In genomic region chr17:20008242-20009051, GRCh38 we compare ENCODE assay signal across 2 cellular contexts.
A peak's percentile ranks its signal among the peaks of the same experiment; 100 is the strongest.
TF ChIP-seq lines count a peak whose summit lies in the region.

No MANE protein-coding gene starts in this region.

TF ChIP-seq in SK-N-SH, 30 proteins besides CTCF, POLR2A, EP300 and RAD21:
- no peak for TF ChIP-seq REST (IDR thresholded peaks at IDR 0.05; ENCODE audit: low read depth, low read length)
- TF ChIP-seq FOXM1 (IDR thresholded peaks at IDR 0.05; ENCODE audit: low read depth), result no peak
- no peak for TF ChIP-seq ZBTB33 (IDR thresholded peaks at IDR 0.05; ENCODE audit: borderline replicate concordance, low read depth)
- no peak for TF ChIP-seq ELF1 (IDR thresholded peaks at IDR 0.05)
- no peak for TF ChIP-seq MXI1 (IDR thresholded peaks at IDR 0.05; ENCODE audit: low read depth, low read length)

TF ChIP-seq in H1, 55 proteins besides CTCF, POLR2A, EP300 and RAD21:
- 0 out of 2 replicates have a peak, but pooled peaks have one; percentile 17 for TF ChIP-seq GABPA (IDR thresholded peaks at IDR 0.05; ENCODE audit: borderline replicate concordance, insufficient read depth, low read length)
- TF ChIP-seq KDM4A (IDR thresholded peaks at IDR 0.05; ENCODE audit: low read depth, low read length, severe bottlenecking), result peak; percentile 46
- peak; percentile 34; the same call in 1 of the 2 replicates for TF ChIP-seq MAX (IDR thresholded peaks at IDR 0.05)
- TF ChIP-seq SP1 (IDR thresholded peaks at IDR 0.05; ENCODE audit: low read depth, low read length), result no peak
- TF ChIP-seq EZH2 (IDR thresholded peaks at IDR 0.05; ENCODE audit: low read depth, low read length, severe bottlenecking), result peak; percentile 24
- TF ChIP-seq RNF2 (IDR thresholded peaks at IDR 0.05; ENCODE audit: borderline replicate concordance, low read depth, low read length, missing control alignments, poor library complexity, severe bottlenecking), result no peak
- no peak for TF ChIP-seq TAF1 (IDR thresholded peaks at IDR 0.05; ENCODE audit: low read depth, low read length)
- TF ChIP-seq CHD2 (IDR thresholded peaks at IDR 0.05; ENCODE audit: low read length), result no peak
